In genomic region chr6:43808412-43808811, GRCh38 we compare ENCODE assay signal across 2 cellular contexts.
TF ChIP-seq lines count a peak whose summit lies in the region.

No MANE protein-coding gene starts in this region.

TF ChIP-seq in HepG2, 621 proteins besides CTCF, POLR2A, EP300 and RAD21:
- TF ChIP-seq MAFK (conservative IDR thresholded peaks at IDR 0.05 in 1 of 2, IDR thresholded peaks at IDR 0.05 in 1 of 2; ENCODE audit: low read length in 2 of 2) (peak in 1 of 2 experiments; percentile 39; a peak in 1 of 4 replicates), ZEB1 (IDR thresholded peaks at IDR 0.05; ENCODE audit: insufficient replicate concordance, low read depth) (no peak), NR3C1 (CRISPR knock-in tag; IDR thresholded peaks at IDR 0.05) (no peak), ZNF17 (CRISPR knock-in tag; IDR thresholded peaks at IDR 0.05) (no peak), ZNF703 (CRISPR knock-in tag; IDR thresholded peaks at IDR 0.05; ENCODE audit: borderline replicate concordance) (no peak), FOXO4 (CRISPR knock-in tag; conservative IDR thresholded peaks at IDR 0.05) (0 out of 2 replicates have a peak, but pooled peaks have one; percentile 22)

TF ChIP-seq in K562, 482 proteins besides CTCF, POLR2A, EP300 and RAD21:
- no peak for TF ChIP-seq CBX2 (IDR thresholded peaks at IDR 0.05; ENCODE audit: insufficient read depth, low read length, poor library complexity, severe bottlenecking)
- 0 out of 2 replicates have a peak, but pooled peaks have one; percentile 31 for TF ChIP-seq MTA1 (IDR thresholded peaks at IDR 0.05; ENCODE audit: borderline replicate concordance)
- no peak for TF ChIP-seq NUFIP1 (IDR thresholded peaks at IDR 0.05; ENCODE audit: partially characterized antibody)
- TF ChIP-seq ZNF707 (CRISPR knock-in tag; conservative IDR thresholded peaks at IDR 0.05) = no peak
- 0 out of 4 replicates have a peak, but pooled peaks of 1 of the 2 experiments have one; percentile 9 for TF ChIP-seq TEAD1 (CRISPR knock-in tag; IDR thresholded peaks at IDR 0.05)
- TF ChIP-seq PHTF2 (CRISPR knock-in tag; IDR thresholded peaks at IDR 0.05) = no peak
- 0 out of 2 replicates have a peak, but pooled peaks have one; percentile 27 for TF ChIP-seq BCL6 (CRISPR knock-in tag; IDR thresholded peaks at IDR 0.05)
- TF ChIP-seq C11orf30 (IDR thresholded peaks at IDR 0.05; ENCODE audit: low read depth) = peak; percentile 52; the same call in 1 of the 2 replicates
- TF ChIP-seq ZNF316 (IDR thresholded peaks at IDR 0.05) = peak; percentile 62; the same call in 1 of the 2 replicates
- TF ChIP-seq ELF4 (CRISPR knock-in tag; IDR thresholded peaks at IDR 0.05) = 0 out of 2 replicates have a peak, but pooled peaks have one; percentile 38
- 0 out of 2 replicates have a peak, but pooled peaks have one; percentile 43 for TF ChIP-seq NKRF (IDR thresholded peaks at IDR 0.05; ENCODE audit: borderline replicate concordance)
- TF ChIP-seq NFRKB (IDR thresholded peaks at IDR 0.05; ENCODE audit: low read depth) = no peak
- no peak for TF ChIP-seq NFXL1 (CRISPR knock-in tag; IDR thresholded peaks at IDR 0.05)
- no peak for TF ChIP-seq MTA2 (IDR thresholded peaks at IDR 0.05; ENCODE audit: low read depth)
- TF ChIP-seq THRB (CRISPR knock-in tag; conservative IDR thresholded peaks at IDR 0.05) = no peak
- TF ChIP-seq HMGN3 (IDR thresholded peaks at IDR 0.05; ENCODE audit: borderline replicate concordance, extremely low read depth, insufficient read length, low read depth, low read length) = no peak
- no peak for TF ChIP-seq HDAC2 (IDR thresholded peaks at IDR 0.05)
- TF ChIP-seq BCLAF1 (IDR thresholded peaks at IDR 0.05; ENCODE audit: borderline replicate concordance in 1 of 2, control insufficient read depth in 1 of 2, low read depth in 2 of 2, low read length in 1 of 2) = no peak
- TF ChIP-seq ZNF512 (tag; IDR thresholded peaks at IDR 0.05) = peak; percentile 88
- TF ChIP-seq ZNF644 (tag; IDR thresholded peaks at IDR 0.05; ENCODE audit: low read depth) = no peak
- no peak for TF ChIP-seq NFIX (CRISPR knock-in tag; IDR thresholded peaks at IDR 0.05; ENCODE audit: low read depth)
- TF ChIP-seq HLTF (IDR thresholded peaks at IDR 0.05) = 0 out of 2 replicates have a peak, but pooled peaks have one; percentile 12
- no peak for TF ChIP-seq CLOCK (CRISPR knock-in tag; IDR thresholded peaks at IDR 0.05; ENCODE audit: borderline replicate concordance)
- peak in 1 of 2 experiments; percentile 32 for TF ChIP-seq AFF1 (IDR thresholded peaks at IDR 0.05; ENCODE audit: low read depth in 1 of 2, partially characterized antibody in 2 of 2)
- TF ChIP-seq ZNF77 (CRISPR knock-in tag; IDR thresholded peaks at IDR 0.05) = no peak
